7 cellular contexts compared by ENCODE assay signal in the genomic region with DNA sequence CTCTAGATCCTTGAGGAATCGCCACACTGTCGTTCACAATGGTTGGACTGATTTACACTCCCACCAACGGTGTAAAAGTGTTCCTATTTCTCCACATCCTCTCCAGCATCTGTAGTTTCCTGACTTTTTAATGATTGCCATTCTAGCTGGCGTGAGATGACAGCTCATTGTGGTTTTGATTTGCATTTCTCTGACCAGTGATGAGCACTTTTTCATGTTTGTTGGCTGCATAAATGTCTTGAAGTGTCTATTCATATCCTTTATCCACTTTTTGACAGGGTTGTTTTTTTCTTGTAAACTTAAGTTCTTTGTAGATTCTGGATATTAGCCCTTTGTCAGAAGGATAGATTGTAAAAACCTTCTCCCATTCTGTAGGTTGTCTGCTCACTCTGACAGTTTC.
ATAC-seq lines count a peak whose summit lies in the region.

No MANE protein-coding gene starts in this region.

- ATAC-seq in GM18520 (IDR thresholded peaks at IDR 0.05; ENCODE audit: unreplicated experiment) (peak; percentile 84), GM19351 (IDR thresholded peaks at IDR 0.05; ENCODE audit: unreplicated experiment) (peak; percentile 82), GM21423 (IDR thresholded peaks at IDR 0.05; ENCODE audit: unreplicated experiment) (peak; percentile 86), HG02588 (IDR thresholded peaks at IDR 0.05; ENCODE audit: unreplicated experiment) (peak; percentile 69), HG02885 (IDR thresholded peaks at IDR 0.05; ENCODE audit: poor library complexity, unreplicated experiment) (peak; percentile 73), HG03108 (IDR thresholded peaks at IDR 0.05; ENCODE audit: unreplicated experiment) (peak; percentile 88), HG03457 (IDR thresholded peaks at IDR 0.05; ENCODE audit: unreplicated experiment) (peak; percentile 92)

Comparison
In these comparisons a context has a peak if more than half of its experiments do, and no peak if none do; other contexts are left out.
1. Peak in every context shown above with its lines: ATAC-seq.